Comparison of ENCODE assay signal across 8 cellular contexts in genomic region chr11:62573006-62573591, GRCh38. TPM values are rescaled to one million over a fixed set of nuclear protein-coding genes. Genes with fewer than 3 reads are reported as not detected.
DNase-seq lines count a peak whose midpoint lies in the region; ATAC-seq and TF ChIP-seq lines count a peak whose summit lies in the region.

No MANE protein-coding gene starts in this region.

- peak overlapping the region; percentile 91 to 99 (median 96) for H3K4me3 Mint-ChIP-seq in CD4-positive, CD25-positive, alpha-beta regulatory T cell
- peak overlapping the region; percentile 96 for H3K4me3 Mint-ChIP-seq in activated CD4-positive, alpha-beta T cell treated with anti-CD3 and anti-CD28 coated beads, Interleukin-2, amount 10 ng/mL, durations not matched to agents 7 days and 5 days

- TF ChIP-seq EP300 in ovary (IDR thresholded peaks at IDR 0.05): no peak

- H3K4me1 ChIP-seq in CD4-positive, CD25-positive, alpha-beta regulatory T cell (ENCODE audit: control insufficient read depth, insufficient read depth, low read length, poor library complexity, severe bottlenecking): peaks cover 35% of the 10 kb centered on the region
- peaks cover 7% of the 10 kb centered on the region for H3K4me1 ChIP-seq in ovary (ENCODE audit: insufficient read depth)

- DNase-seq in CD4-positive, CD25-positive, alpha-beta regulatory T cell: peak in 2 of 3 donors; percentile 35 to 56
- DNase-seq in activated CD4-positive, alpha-beta T cell treated with anti-CD3 and anti-CD28 coated beads, Interleukin-2, amount 10 ng/mL, durations not matched to agents 7 days and 5 days: peak; percentile 42
- DNase-seq in fibroblast of the aortic adventitia (ENCODE audit: low read depth) (peak; percentile 27), ovary (no peak), globus pallidus (ENCODE audit: low spot score) (no peak), cerebellar cortex (ENCODE audit: low spot score) (no peak)
- DNase-seq in effector CD4-positive, alpha-beta T cell: no peak

- no peaks in the 10 kb centered on the region for H3K27me3 ChIP-seq in CD4-positive, CD25-positive, alpha-beta regulatory T cell (ENCODE audit: control insufficient read depth, insufficient read depth, low read length)
- H3K27me3 ChIP-seq in ovary: no peaks in the 10 kb centered on the region

- no peaks in the 10 kb centered on the region for H3K9me3 Mint-ChIP-seq in CD4-positive, CD25-positive, alpha-beta regulatory T cell
- no peaks in the 10 kb centered on the region for H3K9me3 Mint-ChIP-seq in activated CD4-positive, alpha-beta T cell treated with anti-CD3 and anti-CD28 coated beads, Interleukin-2, amount 10 ng/mL, durations not matched to agents 7 days and 5 days

- TF ChIP-seq CTCF in fibroblast of the aortic adventitia (IDR thresholded peaks at IDR 0.05; ENCODE audit: insufficient read depth, low read length) (no peak), ovary (IDR thresholded peaks at IDR 0.05) (no peak)

- no peak for TF ChIP-seq POLR2A in ovary (IDR thresholded peaks at IDR 0.05)

- H3K27ac ChIP-seq in CD4-positive, CD25-positive, alpha-beta regulatory T cell (ENCODE audit: insufficient read depth, low read length, poor library complexity, severe bottlenecking): peak overlapping the region; percentile 88
- H3K27ac ChIP-seq in ovary: peak overlapping the region; percentile 38 to 45

- H3K36me3 ChIP-seq in CD4-positive, CD25-positive, alpha-beta regulatory T cell (ENCODE audit: control insufficient read depth, insufficient read depth, low read length): peaks cover 55% of the 10 kb centered on the region
- no peaks in the 10 kb centered on the region for H3K36me3 ChIP-seq in ovary

- peaks cover 35% of the 10 kb centered on the region for H3K36me3 Mint-ChIP-seq in CD4-positive, CD25-positive, alpha-beta regulatory T cell
- H3K36me3 Mint-ChIP-seq in activated CD4-positive, alpha-beta T cell treated with anti-CD3 and anti-CD28 coated beads, Interleukin-2, amount 10 ng/mL, durations not matched to agents 7 days and 5 days (ENCODE audit: low read depth): peaks cover 56% of the 10 kb centered on the region

- peaks cover 6 to 62% (median 40%) of the 10 kb centered on the region in 4 donors for H3K4me1 Mint-ChIP-seq in CD4-positive, CD25-positive, alpha-beta regulatory T cell
- H3K4me1 Mint-ChIP-seq in activated CD4-positive, alpha-beta T cell treated with anti-CD3 and anti-CD28 coated beads, Interleukin-2, amount 10 ng/mL, durations not matched to agents 7 days and 5 days: peaks cover 58% of the 10 kb centered on the region

- H3K27ac Mint-ChIP-seq in CD4-positive, CD25-positive, alpha-beta regulatory T cell: peak overlapping the region; percentile 92 to 94 (median 92)
- peak overlapping the region; percentile 94 for H3K27ac Mint-ChIP-seq in activated CD4-positive, alpha-beta T cell treated with anti-CD3 and anti-CD28 coated beads, Interleukin-2, amount 10 ng/mL, durations not matched to agents 7 days and 5 days

- H3K9me3 ChIP-seq in CD4-positive, CD25-positive, alpha-beta regulatory T cell (ENCODE audit: control insufficient read depth in 2 of 2, low read length in 2 of 2): no peaks in the 10 kb centered on the region
- no peaks in the 10 kb centered on the region for H3K9me3 ChIP-seq in ovary

- WGBS in ovary, 3 donors: 0 to 1% (median 0%) methylated on average over 33 of the region's 33 CpGs

- ATAC-seq in CD4-positive, CD25-positive, alpha-beta regulatory T cell (ENCODE audit: low read depth in 2 of 2): no peak
- ATAC-seq in HG02981 (IDR thresholded peaks at IDR 0.05; ENCODE audit: unreplicated experiment): peak; percentile 1

- peak overlapping the region; percentile 91 for H3K4me3 ChIP-seq in CD4-positive, CD25-positive, alpha-beta regulatory T cell (ENCODE audit: low read depth, low read length)
- H3K4me3 ChIP-seq in fibroblast of the aortic adventitia (ENCODE audit: low read depth, low read length) (peak overlapping the region; percentile 97), ovary (peak overlapping the region; percentile 85)

- POLR2A ChIA-PET in activated CD4-positive, alpha-beta T cell treated with anti-CD3 and anti-CD28 coated beads, Interleukin-2, amount 10 ng/mL, durations not matched to agents 7 days and 5 days (lab: Charles Lee): interaction anchor here (0.6 to 1.4 kb wide), 8 partner anchors 16 to 783 kb away, joined by 3 to 14 read pairs (median 4); partner anchors contain the start of genes C11orf98, CSKMT, MTA2 and TUT1

- no peaks in the 10 kb centered on the region for H3K27me3 Mint-ChIP-seq in CD4-positive, CD25-positive, alpha-beta regulatory T cell
- no peaks in the 10 kb centered on the region for H3K27me3 Mint-ChIP-seq in activated CD4-positive, alpha-beta T cell treated with anti-CD3 and anti-CD28 coated beads, Interleukin-2, amount 10 ng/mL, durations not matched to agents 7 days and 5 days

- CTCF ChIA-PET in activated CD4-positive, alpha-beta T cell treated with anti-CD3 and anti-CD28 coated beads, Interleukin-2, amount 10 ng/mL, durations not matched to agents 7 days and 5 days (lab: Charles Lee): interaction anchor here (0.6 to 2.0 kb wide), 7 partner anchors 16 to 215 kb away, joined by 3 to 11 read pairs (median 4); partner anchors contain the start of gene TUT1

- intact Hi-C loops in ovary (cut with DNase I): no loop called here

RNA-seq across cellular contexts. Expression of gene EEF1G, which starts 0.6 kb away (rescaled TPM):
- 1,198 TPM for total RNA-seq in CD4-positive, CD25-positive, alpha-beta regulatory T cell
- 1,000 to 10,000 TPM in 3 of 4 donors, 100 to 1,000 TPM in 1; 775 to 1,680 (median 1,413) TPM for polyA plus RNA-seq in CD4-positive, CD25-positive, alpha-beta regulatory T cell
- total RNA-seq in activated CD4-positive, alpha-beta T cell treated with anti-CD3 and anti-CD28 coated beads, Interleukin-2, amount 10 ng/mL, durations not matched to agents 7 days and 5 days: 1,000 to 10,000 TPM; 1,239 to 1,470 TPM
- total RNA-seq in fibroblast of the aortic adventitia (ENCODE audit: low replicate concordance) (1,443 and 1,493 TPM in 2 replicates), ovary (1,000 to 10,000 TPM; 2,147 to 3,018 (median 2,446) TPM)
- 1,000 to 10,000 TPM; 2,476 to 3,023 TPM for polyA plus RNA-seq in ovary

RNA-seq across cellular contexts. Expression of gene TUT1, which starts 18.2 kb away (rescaled TPM):
- total RNA-seq in CD4-positive, CD25-positive, alpha-beta regulatory T cell: 22.0 TPM
- 10 to 100 TPM in 3 of 4 donors, 1 to 10 TPM in 1; 6.5 to 11.9 (median 10.9) TPM for polyA plus RNA-seq in CD4-positive, CD25-positive, alpha-beta regulatory T cell
- 10 to 100 TPM; 24.1 to 26.0 TPM for total RNA-seq in activated CD4-positive, alpha-beta T cell treated with anti-CD3 and anti-CD28 coated beads, Interleukin-2, amount 10 ng/mL, durations not matched to agents 7 days and 5 days
- total RNA-seq in fibroblast of the aortic adventitia (ENCODE audit: low replicate concordance): 4.5 and 9.4 TPM in 2 replicates
- 10 to 100 TPM in 5 of 7 donors, 1 to 10 TPM in 2; 6.9 to 27.3 (median 21.1) TPM for total RNA-seq in ovary
- 10 to 100 TPM in 1 of 2 donors, 1 to 10 TPM in 1; 5.9 to 18.3 TPM for polyA plus RNA-seq in ovary

RNA-seq across cellular contexts. Expression of gene AHNAK, which starts 26.5 kb away (rescaled TPM):
- total RNA-seq in CD4-positive, CD25-positive, alpha-beta regulatory T cell: 852 TPM
- polyA plus RNA-seq in CD4-positive, CD25-positive, alpha-beta regulatory T cell: 10 to 100 TPM; 22.3 to 59.3 (median 39.5) TPM
- 100 to 1,000 TPM; 206 to 237 TPM for total RNA-seq in activated CD4-positive, alpha-beta T cell treated with anti-CD3 and anti-CD28 coated beads, Interleukin-2, amount 10 ng/mL, durations not matched to agents 7 days and 5 days
- total RNA-seq in fibroblast of the aortic adventitia (ENCODE audit: low replicate concordance) (737 and 1,851 TPM in 2 replicates), ovary (100 to 1,000 TPM; 353 to 699 (median 607) TPM)
- 100 to 1,000 TPM; 114 to 376 TPM for polyA plus RNA-seq in ovary

RNA-seq across cellular contexts. Expression of gene MTA2, which starts 28.6 kb away (rescaled TPM):
- 172 TPM for total RNA-seq in CD4-positive, CD25-positive, alpha-beta regulatory T cell
- polyA plus RNA-seq in CD4-positive, CD25-positive, alpha-beta regulatory T cell: 10 to 100 TPM; 30.3 to 38.6 (median 33.9) TPM
- 100 to 1,000 TPM; 270 to 299 TPM for total RNA-seq in activated CD4-positive, alpha-beta T cell treated with anti-CD3 and anti-CD28 coated beads, Interleukin-2, amount 10 ng/mL, durations not matched to agents 7 days and 5 days
- total RNA-seq in fibroblast of the aortic adventitia (ENCODE audit: low replicate concordance) (46.2 and 110 TPM in 2 replicates), ovary (100 to 1,000 TPM in 3 of 7 donors, 10 to 100 TPM in 4; 41.5 to 130 (median 89.8) TPM)
- polyA plus RNA-seq in ovary: 10 to 100 TPM; 54.2 to 90.4 TPM

RNA-seq across cellular contexts. Expression of gene EML3, which starts 39.5 kb away (rescaled TPM):
- total RNA-seq in CD4-positive, CD25-positive, alpha-beta regulatory T cell: 165 TPM
- 10 to 100 TPM; 16.1 to 23.2 (median 16.4) TPM for polyA plus RNA-seq in CD4-positive, CD25-positive, alpha-beta regulatory T cell
- total RNA-seq in activated CD4-positive, alpha-beta T cell treated with anti-CD3 and anti-CD28 coated beads, Interleukin-2, amount 10 ng/mL, durations not matched to agents 7 days and 5 days: 100 to 1,000 TPM; 137 to 144 TPM
- total RNA-seq in fibroblast of the aortic adventitia (ENCODE audit: low replicate concordance) (22.3 and 61.7 TPM in 2 replicates), ovary (100 to 1,000 TPM in 3 of 7 donors, 10 to 100 TPM in 4; 38.1 to 138 (median 96.0) TPM)
- polyA plus RNA-seq in ovary: 10 to 100 TPM; 29.9 to 59.1 TPM

Comparison
In these comparisons a context has a peak if more than half of its experiments do, and no peak if none do; other contexts are left out.
1. DNase-seq: peak in CD4-positive, CD25-positive, alpha-beta regulatory T cell (2 of 3), activated CD4-positive, alpha-beta T cell treated with anti-CD3 and anti-CD28 coated beads, Interleukin-2, amount 10 ng/mL, durations not matched to agents 7 days and 5 days (single experiment) and fibroblast of the aortic adventitia (single experiment); none in ovary (0 of 5), globus pallidus (single experiment), cerebellar cortex (single experiment) and effector CD4-positive, alpha-beta T cell (single experiment).
2. Peak in every context shown above with its lines, with median percentiles within 50 percentile points of each other: H3K4me3 ChIP-seq.